23 cellular contexts compared by ENCODE assay signal in the genomic region with DNA sequence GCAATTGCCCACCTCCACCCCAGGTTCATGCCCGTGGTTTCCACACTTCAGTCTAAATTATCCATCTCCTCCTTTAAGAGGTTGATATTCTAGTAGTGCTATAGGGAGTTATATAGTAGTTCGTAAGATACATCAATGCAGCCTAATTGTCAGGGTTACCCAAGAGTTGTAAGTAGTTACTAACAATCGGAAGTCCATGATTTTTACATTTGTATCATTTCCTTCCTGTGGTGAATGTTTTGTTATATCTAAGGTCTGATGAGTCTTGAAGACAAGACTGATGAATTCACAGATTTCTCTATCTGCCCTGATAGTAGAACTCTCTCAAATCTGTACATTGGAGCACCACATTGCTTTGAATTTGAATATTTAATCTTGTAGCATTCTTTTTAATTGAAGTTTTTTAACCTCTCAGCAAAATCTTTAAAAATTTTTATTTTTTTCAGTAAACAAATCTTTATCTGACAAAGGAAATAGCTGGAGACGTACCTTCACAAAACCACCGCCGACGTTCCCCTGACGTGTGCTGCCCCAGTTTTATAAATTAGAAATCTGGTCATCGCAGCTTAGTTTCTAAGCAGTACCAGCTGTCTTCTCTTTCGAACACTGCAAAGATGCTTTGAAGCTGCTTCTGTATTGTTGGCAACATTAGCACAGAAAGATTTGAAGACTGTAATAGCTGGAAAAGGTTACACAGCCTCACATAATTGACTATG.
A peak's percentile ranks its signal among the peaks of the same experiment; 100 is the strongest.
DNase-seq lines count a peak whose midpoint lies in the region; ATAC-seq and TF ChIP-seq lines count a peak whose summit lies in the region.
"Had no signal": no experiment of that assay in that cellular context is flagged by ENCODE, and none has a peak within 500 bp of the region (broad histone marks: within the 10 kb centered on the region; RNA-seq: fewer than 3 reads in every experiment).

No MANE protein-coding gene starts in this region.

- H3K27ac ChIP-seq in CD8-positive, alpha-beta T cell (ENCODE audit: low read depth, low read length) = peak overlapping the region; percentile 58
- H3K27ac ChIP-seq in dorsolateral prefrontal cortex = peak overlapping the region in 2 of 59 donors; percentile 5 to 92
- H3K27ac ChIP-seq: body of pancreas, esophagus muscularis mucosa, hepatocyte, tibial artery had no signal

- DNase-seq in Ammon's horn (ENCODE audit: low spot score) (peak; percentile 15), NCI-H748 treated with DMSO at 0.1 percent for 48 hours (lab: John Stamatoyannopoulos, UW) (peak; percentile 81), dorsolateral prefrontal cortex (peak in 1 of 10 donors; percentile 48), SK-N-DZ (ENCODE audit: low spot score) (no peak), RPMI8226 (no peak), occipital lobe (lab: John Stamatoyannopoulos, UW) (no peak)
- peak in 2 of 7 experiments; percentile 5 to 29 for DNase-seq in CD8-positive, alpha-beta T cell
- DNase-seq in stimulated activated CD4-positive, alpha-beta T cell treated with anti-CD3 and anti-CD28 coated beads, Interleukin-12 subunit alpha, Interleukin-12 subunit beta, amount 100 ng/mL, for 4 hours = no peak
- DNase-seq: activated CD4-positive, alpha-beta T cell treated with anti-CD3 and anti-CD28 coated beads, Interleukin-2, amount 50 U/mL, for 1 hour; body of pancreas; endodermal cell; foreskin melanocyte; KBM-7; NCI-H1694 treated with DMSO at 0.1 percent for 48 hours; NCI-H2171; NCI-H510A treated with DMSO at 0.1 percent for 48 hours; tibial artery had no signal

- peak; percentile 74 for ATAC-seq in CD8-positive, alpha-beta T cell
- ATAC-seq: body of pancreas, GM23338 had no signal

- H3K36me3 ChIP-seq in CD8-positive, alpha-beta T cell (ENCODE audit: insufficient read depth, low read length) = no peaks in the 10 kb centered on the region
- H3K36me3 ChIP-seq: esophagus muscularis mucosa, tibial artery had no signal

- no peaks in the 10 kb centered on the region for H3K27me3 ChIP-seq in CD8-positive, alpha-beta T cell (ENCODE audit: insufficient read depth, low read length)
- no peaks in the 10 kb centered on the region for H3K27me3 ChIP-seq in dorsolateral prefrontal cortex
- H3K27me3 ChIP-seq: body of pancreas, esophagus muscularis mucosa, hepatocyte, tibial artery had no signal

- peaks cover 8% of the 10 kb centered on the region for H3K4me1 Mint-ChIP-seq in CD8-positive, alpha-beta T cell (ENCODE audit: low read depth)
- H3K4me1 Mint-ChIP-seq: endodermal cell, GM23338 had no signal

- H3K36me3 Mint-ChIP-seq in CD8-positive, alpha-beta T cell = no peaks in the 10 kb centered on the region

- no peaks in the 10 kb centered on the region for H3K9me3 ChIP-seq in CD8-positive, alpha-beta T cell (ENCODE audit: low read length)
- H3K9me3 ChIP-seq: body of pancreas, esophagus muscularis mucosa, tibial artery had no signal

- intact Hi-C loops in CD8-positive, alpha-beta T cell (cut with DNase I, micrococcal nuclease) = no loop called here
- intact Hi-C loops in dorsolateral prefrontal cortex (cut with DNase I) = no loop called here

- CTCF ChIA-PET in CD8-positive, alpha-beta T cell (lab: Charles Lee) = interaction anchor here (0.9 kb wide), 1 partner anchor 9 kb away, joined by 3 read pairs; no protein-coding TSS in a partner anchor

- no peaks in the 10 kb centered on the region for H3K4me1 ChIP-seq in CD8-positive, alpha-beta T cell (ENCODE audit: insufficient read depth, low read length)
- H3K4me1 ChIP-seq: body of pancreas, esophagus muscularis mucosa, tibial artery had no signal

- H3K27me3 Mint-ChIP-seq in CD8-positive, alpha-beta T cell (ENCODE audit: low read depth) = no peaks in the 10 kb centered on the region
- H3K27me3 Mint-ChIP-seq: stimulated activated naive CD8-positive, alpha-beta T cell treated with anti-CD3 and anti-CD28 coated beads, Interleukin-15, Interleukin-2, amounts not matched to agents 100 ng/mL and 50 ng/mL, for 24 hours had no signal

- H3K4me3 ChIP-seq in CD8-positive, alpha-beta T cell (ENCODE audit: low read depth, low read length) = no peak overlapping the region
- H3K4me3 ChIP-seq in dorsolateral prefrontal cortex = peak overlapping the region in 39 of 59 donors; percentile 0 to 51 (median 23)
- H3K4me3 ChIP-seq: body of pancreas, esophagus muscularis mucosa, GM23338, hepatocyte, smooth muscle cell, tibial artery had no signal

- peaks cover 3% of the 10 kb centered on the region for H3K9me3 Mint-ChIP-seq in CD8-positive, alpha-beta T cell
- H3K9me3 Mint-ChIP-seq: endodermal cell; stimulated activated naive CD8-positive, alpha-beta T cell treated with anti-CD3 and anti-CD28 coated beads, Interleukin-15, Interleukin-2, amounts not matched to agents 100 ng/mL and 50 ng/mL, for 24 hours had no signal

- no peak overlapping the region for H3K4me3 Mint-ChIP-seq in CD8-positive, alpha-beta T cell
- H3K4me3 Mint-ChIP-seq: endodermal cell; GM23338; stimulated activated naive CD8-positive, alpha-beta T cell treated with anti-CD3 and anti-CD28 coated beads, Interleukin-15, Interleukin-2, amounts not matched to agents 100 ng/mL and 50 ng/mL, for 24 hours had no signal

- peak overlapping the region; percentile 34 for H3K27ac Mint-ChIP-seq in CD8-positive, alpha-beta T cell
- H3K27ac Mint-ChIP-seq: activated T-helper 2 cell treated with anti-CD3 and anti-CD28 coated beads, Interferon-gamma antibody, Interleukin-2, Interleukin-4, amounts not matched to agents 10 μg/mL and 5 μg/mL and 100 μg/mL, durations not matched to agents 14 hours and 24 hours and 36 hours; endodermal cell; GM23338; stimulated activated naive CD8-positive, alpha-beta T cell treated with anti-CD3 and anti-CD28 coated beads, Interleukin-15, Interleukin-2, amounts not matched to agents 100 ng/mL and 50 ng/mL, for 24 hours had no signal

- TF ChIP-seq CTCF in CD8-positive, alpha-beta T cell (IDR thresholded peaks at IDR 0.05) = no peak
- no peak for TF ChIP-seq CTCF in dorsolateral prefrontal cortex (IDR thresholded peaks at IDR 0.05 in 54 of 56, conservative IDR thresholded peaks at IDR 0.05 in 2 of 56; ENCODE audit: low read depth in 1 of 56, partially characterized antibody in 56 of 56)

- POLR2A ChIA-PET in CD8-positive, alpha-beta T cell (lab: Charles Lee) = no interaction called here

Comparison
In these comparisons a context has a peak if more than half of its experiments do, and no peak if none do; other contexts are left out.
1. DNase-seq: peak in Ammon's horn (single experiment) and NCI-H748 treated with DMSO at 0.1 percent for 48 hours (single experiment); none in SK-N-DZ (single experiment), RPMI8226 (single experiment), stimulated activated CD4-positive, alpha-beta T cell treated with anti-CD3 and anti-CD28 coated beads, Interleukin-12 subunit alpha, Interleukin-12 subunit beta, amount 100 ng/mL, for 4 hours (single experiment) and occipital lobe (single experiment).